In the genomic region with DNA sequence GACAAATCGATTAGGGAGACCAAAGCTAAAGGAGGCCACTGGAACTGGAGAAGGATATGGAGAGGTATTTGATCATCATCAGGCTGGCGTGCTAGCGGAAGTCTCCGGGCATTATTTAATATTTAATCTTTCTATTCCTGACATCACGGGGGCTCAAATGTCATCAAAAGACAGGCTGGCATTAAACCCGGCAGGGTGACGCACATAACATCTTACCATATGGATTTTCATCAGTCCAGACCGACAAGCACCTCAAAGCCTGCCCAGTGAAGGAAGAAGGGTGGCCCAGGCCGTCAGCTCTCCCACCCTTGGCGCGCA, we compare ENCODE assay signal across 8 cellular contexts. TPM values are rescaled to one million over a fixed set of nuclear protein-coding genes. Genes with fewer than 3 reads are reported as not detected.
DNase-seq lines count a peak whose midpoint lies in the region; ATAC-seq and TF ChIP-seq lines count a peak whose summit lies in the region.

No MANE protein-coding gene starts in this region.

- intact Hi-C loops in breast epithelium (cut with DNase I; ENCODE audit: low total_unique reads), result no loop called here

- no peak for TF ChIP-seq RAD21 in liver (IDR thresholded peaks at IDR 0.05)

- H3K9me3 ChIP-seq in breast epithelium (no peaks in the 10 kb centered on the region), liver (ENCODE audit: control insufficient read depth in 4 of 4, low read length in 3 of 4) (no peaks in the 10 kb centered on the region), tibial nerve (no peaks in the 10 kb centered on the region)

- WGBS in liver, result under 1% methylated on average over 11 of the region's 11 CpGs
- 0 to 2% methylated on average over 10 to 11 of the region's 11 CpGs for whole genome bisulfite sequencing in tibial nerve, 2 donors

- DNase-seq in AG20443 (ENCODE audit: low spot score), result peak; percentile 38
- peak; percentile 52 for DNase-seq in NCI-H2227 (lab: John Stamatoyannopoulos, UW; ENCODE audit: unreplicated experiment)
- DNase-seq in breast epithelium (ENCODE audit: low spot score in 2 of 2), result no peak
- DNase-seq in tibial nerve (ENCODE audit: low spot score in 2 of 2), result peak in 1 of 2 donors; percentile 5
- no peak for DNase-seq in KG1 (lab: John Stamatoyannopoulos, UW)

- no peak for TF ChIP-seq CTCF in breast epithelium (IDR thresholded peaks at IDR 0.05)
- no peak for TF ChIP-seq CTCF in liver (IDR thresholded peaks at IDR 0.05; ENCODE audit: low read depth, low read length, missing input control)
- TF ChIP-seq CTCF in tibial nerve (IDR thresholded peaks at IDR 0.05), result no peak

- H3K4me1 ChIP-seq in breast epithelium (no peaks in the 10 kb centered on the region), liver (ENCODE audit: control insufficient read depth in 4 of 4, insufficient read depth in 4 of 4, low read length in 3 of 4) (peaks cover 9 to 39% (median 23%) of the 10 kb centered on the region in 4 donors), tibial nerve (peaks cover 0 to 57% (median 10%) of the 10 kb centered on the region in 4 donors)

- no peaks in the 10 kb centered on the region for H3K36me3 ChIP-seq in breast epithelium
- no peaks in the 10 kb centered on the region for H3K36me3 ChIP-seq in liver (ENCODE audit: control insufficient read depth in 4 of 4, insufficient read depth in 3 of 4, low read depth in 1 of 4, low read length in 3 of 4)
- H3K36me3 ChIP-seq in tibial nerve, result no peaks in the 10 kb centered on the region

- H3K9ac ChIP-seq in liver (ENCODE audit: low read depth in 1 of 2, low read length in 2 of 2), result peak overlapping the region; percentile 83 to 90

- no peak for TF ChIP-seq EP300 in tibial nerve (IDR thresholded peaks at IDR 0.05)

- peak overlapping the region; percentile 55 to 84 (median 83) for H3K4me3 ChIP-seq in breast epithelium
- peak overlapping the region; percentile 87 to 98 (median 88) for H3K4me3 ChIP-seq in liver (ENCODE audit: low read depth in 1 of 3, low read length in 3 of 3)
- peak overlapping the region; percentile 53 to 96 (median 88) for H3K4me3 ChIP-seq in tibial nerve

- no peaks in the 10 kb centered on the region for H3K27me3 ChIP-seq in breast epithelium
- H3K27me3 ChIP-seq in liver (ENCODE audit: control insufficient read depth in 4 of 4, insufficient read depth in 4 of 4, low read length in 3 of 4), result no peaks in the 10 kb centered on the region
- H3K27me3 ChIP-seq in tibial nerve, result no peaks in the 10 kb centered on the region

- TF ChIP-seq POLR2A in breast epithelium (IDR thresholded peaks at IDR 0.05) (no peak), tibial nerve (IDR thresholded peaks at IDR 0.05) (no peak)

- peak overlapping the region; percentile 91 to 95 for H3K27ac ChIP-seq in breast epithelium
- H3K27ac ChIP-seq in liver (ENCODE audit: low read depth in 1 of 2, low read length in 2 of 2), result peak overlapping the region; percentile 95 to 98
- peak overlapping the region; percentile 44 to 94 (median 92) for H3K27ac ChIP-seq in tibial nerve

- ATAC-seq in GM19395 (IDR thresholded peaks at IDR 0.05; ENCODE audit: unreplicated experiment) (peak; percentile 35), GM19328 (IDR thresholded peaks at IDR 0.05; ENCODE audit: unreplicated experiment) (no peak)

TF ChIP-seq in liver, 16 proteins besides CTCF, POLR2A, EP300 and RAD21:
- TF ChIP-seq, protein P1, sequence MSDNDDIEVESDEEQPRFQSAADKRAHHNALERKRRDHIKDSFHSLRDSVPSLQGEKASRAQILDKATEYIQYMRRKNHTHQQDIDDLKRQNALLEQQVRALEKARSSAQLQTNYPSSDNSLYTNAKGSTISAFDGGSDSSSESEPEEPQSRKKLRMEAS (IDR thresholded peaks at IDR 0.05), result no peak
- TF ChIP-seq GABPA (IDR thresholded peaks at IDR 0.05 in 1 of 2, conservative IDR thresholded peaks at IDR 0.05 in 1 of 2), result no peak
- no peak for TF ChIP-seq FOXA1 (IDR thresholded peaks at IDR 0.05)
- TF ChIP-seq, protein P2, sequence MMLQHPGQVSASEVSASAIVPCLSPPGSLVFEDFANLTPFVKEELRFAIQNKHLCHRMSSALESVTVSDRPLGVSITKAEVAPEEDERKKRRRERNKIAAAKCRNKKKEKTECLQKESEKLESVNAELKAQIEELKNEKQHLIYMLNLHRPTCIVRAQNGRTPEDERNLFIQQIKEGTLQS (IDR thresholded peaks at IDR 0.05), result no peak
- TF ChIP-seq YY1 (IDR thresholded peaks at IDR 0.05), result no peak
- no peak for TF ChIP-seq HNF4G (IDR thresholded peaks at IDR 0.05)
- TF ChIP-seq EGR1 (IDR thresholded peaks at IDR 0.05; ENCODE audit: low read depth in 2 of 2), result no peak
- TF ChIP-seq TAF1 (conservative IDR thresholded peaks at IDR 0.05), result no peak

RNA-seq across cellular contexts. Expression of gene CCPG1, which starts 0.6 kb away (rescaled TPM):
- total RNA-seq in breast epithelium, result 10 to 100 TPM; 65.9 to 82.8 (median 74.9) TPM
- 10 to 100 TPM; 21.5 to 89.1 TPM for total RNA-seq in liver
- 10 to 100 TPM; 35.0 to 71.4 TPM for polyA plus RNA-seq in liver
- total RNA-seq in tibial nerve, result 10 to 100 TPM; 48.0 to 70.2 (median 63.6) TPM

RNA-seq across cellular contexts. Expression of gene PIERCE2, which starts 0.7 kb away (rescaled TPM):
- 1 to 10 TPM; 1.6 to 4.3 (median 2.6) TPM for total RNA-seq in breast epithelium
- total RNA-seq in liver, result under 1 TPM in 1 of 2 donors, not detected in 1; 0.23 TPM
- under 1 TPM; 0.78 to 0.83 TPM for polyA plus RNA-seq in liver
- 1 to 10 TPM in 3 of 4 donors, not detected in 1; 1.8 to 4.8 (median 2.9) TPM for total RNA-seq in tibial nerve

Comparison
In these comparisons a context has a peak if more than half of its experiments do, and no peak if none do; other contexts are left out.
1. DNase-seq: peak in AG20443 (single experiment) and NCI-H2227 (single experiment); none in breast epithelium (0 of 2) and KG1 (single experiment).
2. Peak in every context shown above with its lines, with median percentiles within 50 percentile points of each other: H3K27ac ChIP-seq and H3K4me3 ChIP-seq.